ENCODE assay signal across 8 cellular contexts in the genomic region with DNA sequence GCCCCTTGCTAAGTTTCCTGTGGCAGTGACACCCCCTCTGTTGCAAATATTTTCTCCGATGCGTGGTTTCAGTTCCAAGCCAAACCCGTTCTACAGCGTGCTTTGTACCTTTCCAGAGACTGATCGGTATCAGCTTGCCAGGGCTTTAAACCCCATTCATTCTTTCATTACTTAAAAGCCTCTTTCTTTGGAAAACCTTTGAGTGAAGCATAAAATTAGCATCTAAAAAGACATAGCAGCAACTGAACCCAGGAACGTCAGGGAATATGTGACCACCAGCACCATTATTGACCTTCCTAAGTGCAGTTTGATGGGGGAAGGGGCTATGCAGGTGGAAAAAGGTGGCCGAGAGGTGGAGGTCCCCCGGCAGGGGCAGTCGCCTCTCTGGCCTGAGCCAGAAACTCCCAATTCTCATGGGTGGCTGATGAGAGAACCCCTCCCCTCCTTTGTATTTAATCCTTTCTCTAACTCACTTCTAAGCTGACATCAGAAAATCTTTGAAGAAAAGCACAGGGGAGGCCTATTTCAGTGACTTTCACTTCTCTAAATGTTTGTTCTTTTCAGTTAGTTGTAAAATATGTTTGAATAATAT.
A peak's percentile ranks its signal among the peaks of the same experiment; 100 is the strongest.
DNase-seq lines count a peak whose midpoint lies in the region; ATAC-seq and FAIRE-seq lines count a peak whose summit lies in the region.

No MANE protein-coding gene starts in this region.

- no peak for FAIRE-seq in HTR-8/SVneo (lab: Jason Lieb, UNC)

- peaks cover 29% of the 10 kb centered on the region for H3K4me1 Mint-ChIP-seq in activated CD4-positive, alpha-beta T cell treated with anti-CD3 and anti-CD28 coated beads for 36 hours
- H3K4me1 Mint-ChIP-seq in activated CD4-positive, alpha-beta T cell treated with anti-CD3 and anti-CD28 coated beads, Interleukin-2, amount 10 ng/mL, durations not matched to agents 7 days and 5 days: peaks cover 29% of the 10 kb centered on the region

- intact Hi-C loops in activated CD4-positive, alpha-beta T cell treated with anti-CD3 and anti-CD28 coated beads for 36 hours (cut with DNase I, micrococcal nuclease): loop anchor here in 1 of 2 experiments (5.0 kb wide), 1 partner anchor 38 kb away; no protein-coding TSS in a partner anchor

- POLR2A ChIA-PET in activated CD4-positive, alpha-beta T cell treated with anti-CD3 and anti-CD28 coated beads for 36 hours (lab: Charles Lee): no interaction called here
- POLR2A ChIA-PET in activated CD4-positive, alpha-beta T cell treated with anti-CD3 and anti-CD28 coated beads, Interleukin-2, amount 10 ng/mL, durations not matched to agents 7 days and 5 days (lab: Charles Lee): interaction anchor here (0.6 kb wide), 1 partner anchor 620 kb away, joined by 3 read pairs; no protein-coding TSS in a partner anchor

- H3K36me3 Mint-ChIP-seq in activated CD4-positive, alpha-beta T cell treated with anti-CD3 and anti-CD28 coated beads for 36 hours (ENCODE audit: low read depth): peaks cover 5% of the 10 kb centered on the region
- peaks cover 4% of the 10 kb centered on the region for H3K36me3 Mint-ChIP-seq in activated CD4-positive, alpha-beta T cell treated with anti-CD3 and anti-CD28 coated beads, Interleukin-2, amount 10 ng/mL, durations not matched to agents 7 days and 5 days (ENCODE audit: low read depth)

- peak overlapping the region; percentile 81 for H3K27ac ChIP-seq in cingulate gyrus (ENCODE audit: low read depth, low read length)

- CTCF ChIA-PET in activated CD4-positive, alpha-beta T cell treated with anti-CD3 and anti-CD28 coated beads for 36 hours (lab: Charles Lee): interaction anchor here (0.8 to 0.9 kb wide), 2 partner anchors 29 to 188 kb away, joined by 3 to 4 read pairs; no protein-coding TSS in a partner anchor
- CTCF ChIA-PET in activated CD4-positive, alpha-beta T cell treated with anti-CD3 and anti-CD28 coated beads, Interleukin-2, amount 10 ng/mL, durations not matched to agents 7 days and 5 days (lab: Charles Lee): interaction anchor here (1.0 to 1.5 kb wide), 3 partner anchors 14 to 240 kb away, joined by 3 read pairs; no protein-coding TSS in a partner anchor

- peak; percentile 40 for ATAC-seq in activated CD4-positive, alpha-beta T cell treated with anti-CD3 and anti-CD28 coated beads for 36 hours
- ATAC-seq in HG03460 (IDR thresholded peaks at IDR 0.05; ENCODE audit: unreplicated experiment): peak; percentile 62

- peaks cover 8% of the 10 kb centered on the region for H3K9me3 Mint-ChIP-seq in activated CD4-positive, alpha-beta T cell treated with anti-CD3 and anti-CD28 coated beads for 36 hours (ENCODE audit: low read depth)
- H3K9me3 Mint-ChIP-seq in activated CD4-positive, alpha-beta T cell treated with anti-CD3 and anti-CD28 coated beads, Interleukin-2, amount 10 ng/mL, durations not matched to agents 7 days and 5 days: peaks cover 17% of the 10 kb centered on the region

- DNase-seq in activated CD4-positive, alpha-beta T cell treated with anti-CD3 and anti-CD28 coated beads for 36 hours: peak; percentile 16
- no peak for DNase-seq in activated CD4-positive, alpha-beta T cell treated with anti-CD3 and anti-CD28 coated beads, Interleukin-2, amount 50 U/mL, for 1 hour
- DNase-seq in putamen (ENCODE audit: low spot score) (peak; percentile 48), HTR-8/SVneo (ENCODE audit: insufficient read length, low spot score) (no peak)
- DNase-seq in central memory CD4-positive, alpha-beta T cell: no peak
- DNase-seq in activated CD4-positive, alpha-beta T cell treated with anti-CD3 and anti-CD28 coated beads, Interleukin-2, amount 10 ng/mL, durations not matched to agents 7 days and 5 days: no peak

- peak overlapping the region; percentile 43 for H3K27ac Mint-ChIP-seq in activated CD4-positive, alpha-beta T cell treated with anti-CD3 and anti-CD28 coated beads for 36 hours
- H3K27ac Mint-ChIP-seq in activated CD4-positive, alpha-beta T cell treated with anti-CD3 and anti-CD28 coated beads, Interleukin-2, amount 10 ng/mL, durations not matched to agents 7 days and 5 days: no peak overlapping the region

- H3K4me3 Mint-ChIP-seq in activated CD4-positive, alpha-beta T cell treated with anti-CD3 and anti-CD28 coated beads for 36 hours: peak overlapping the region; percentile 25
- no peak overlapping the region for H3K4me3 Mint-ChIP-seq in activated CD4-positive, alpha-beta T cell treated with anti-CD3 and anti-CD28 coated beads, Interleukin-2, amount 10 ng/mL, durations not matched to agents 7 days and 5 days

- H3K27me3 Mint-ChIP-seq in activated CD4-positive, alpha-beta T cell treated with anti-CD3 and anti-CD28 coated beads for 36 hours: no peaks in the 10 kb centered on the region
- H3K27me3 Mint-ChIP-seq in activated CD4-positive, alpha-beta T cell treated with anti-CD3 and anti-CD28 coated beads, Interleukin-2, amount 10 ng/mL, durations not matched to agents 7 days and 5 days: peaks cover 2% of the 10 kb centered on the region

Comparison
In these comparisons a context has a peak if more than half of its experiments do, and no peak if none do; other contexts are left out.
1. DNase-seq: peak in activated CD4-positive, alpha-beta T cell treated with anti-CD3 and anti-CD28 coated beads for 36 hours (single experiment) and putamen (single experiment); none in activated CD4-positive, alpha-beta T cell treated with anti-CD3 and anti-CD28 coated beads, Interleukin-2, amount 50 U/mL, for 1 hour (single experiment), central memory CD4-positive, alpha-beta T cell (single experiment), HTR-8/SVneo (single experiment) and activated CD4-positive, alpha-beta T cell treated with anti-CD3 and anti-CD28 coated beads, Interleukin-2, amount 10 ng/mL, durations not matched to agents 7 days and 5 days (single experiment).